In the genomic region with DNA sequence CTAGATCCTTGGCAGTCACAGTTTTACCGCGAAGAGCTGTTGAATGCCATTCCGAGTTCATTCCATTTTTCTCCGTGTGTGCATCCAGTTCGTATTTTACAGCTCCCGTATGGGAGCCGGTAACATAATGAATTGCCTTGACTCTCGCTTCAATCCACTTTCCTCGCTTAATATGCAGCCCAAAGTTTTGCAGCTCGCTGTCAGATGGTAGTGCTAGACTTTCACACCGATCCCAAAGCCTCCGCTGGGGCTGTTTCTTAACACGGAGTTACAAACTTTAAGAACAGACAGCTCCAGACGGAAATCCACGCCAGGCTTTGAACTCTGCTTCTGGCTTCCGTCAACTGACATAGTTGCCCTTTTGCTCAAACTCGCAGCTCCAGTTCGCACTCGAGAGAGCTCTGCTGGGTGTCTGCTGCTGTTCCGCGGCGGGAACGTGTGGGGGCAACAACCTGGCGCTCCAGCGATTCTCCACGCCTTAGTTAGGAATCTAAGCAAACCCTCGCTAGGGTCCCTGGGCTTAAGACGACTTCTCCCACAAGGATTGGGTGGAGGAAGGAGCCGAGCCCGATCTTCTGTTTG, we compare ENCODE assay signal across 8 cellular contexts. TPM values are rescaled to one million over a fixed set of nuclear protein-coding genes. Genes with fewer than 3 reads are reported as not detected.
DNase-seq lines count a peak whose midpoint lies in the region; ATAC-seq and TF ChIP-seq lines count a peak whose summit lies in the region.

No MANE protein-coding gene starts in this region.

- peak overlapping the region; percentile 95 to 99 for H3K27ac Mint-ChIP-seq in activated naive CD4-positive, alpha-beta T cell treated with anti-CD3 and anti-CD28 coated beads, Interleukin-2, amount 50 U/mL, for 72 hours

- TF ChIP-seq CTCF in AG10803 (conservative IDR thresholded peaks at IDR 0.05; ENCODE audit: low read length) = peak; percentile 26

- no peaks in the 10 kb centered on the region for H3K9me3 Mint-ChIP-seq in activated naive CD4-positive, alpha-beta T cell treated with anti-CD3 and anti-CD28 coated beads, Interleukin-2, amount 50 U/mL, for 72 hours

- DNase-seq in AG10803 (ENCODE audit: low read depth) (peak; percentile 97), NCI-H1048 (lab: John Stamatoyannopoulos, UW) (peak; percentile 85), glomerular endothelial cell (ENCODE audit: extremely low read depth, low read depth, low spot score) (peak; percentile 74), nucleus accumbens (lab: John Stamatoyannopoulos, UW) (peak in 55 of 56 donors; percentile 46 to 91 (median 78)), substantia nigra (lab: John Stamatoyannopoulos, UW) (peak in 47 of 49 donors; percentile 36 to 87 (median 74))
- DNase-seq in activated naive CD4-positive, alpha-beta T cell treated with anti-CD3 and anti-CD28 coated beads, Interleukin-2, amount 50 U/mL, for 72 hours (ENCODE audit: low spot score in 2 of 2) = peak; percentile 72 to 76

- H3K27ac ChIP-seq in substantia nigra (ENCODE audit: low read depth, low read length, poor library complexity, severe bottlenecking) = peak overlapping the region; percentile 96

- peaks cover 0 to 22% of the 10 kb centered on the region in 2 donors for H3K36me3 Mint-ChIP-seq in activated naive CD4-positive, alpha-beta T cell treated with anti-CD3 and anti-CD28 coated beads, Interleukin-2, amount 50 U/mL, for 72 hours

- peak overlapping the region; percentile 75 for H3K4me3 ChIP-seq in AG10803 (ENCODE audit: low read length)

- ATAC-seq in GM19324 (IDR thresholded peaks at IDR 0.05; ENCODE audit: low FRiP score, unreplicated experiment) = peak; percentile 25
- ATAC-seq in SK-N-SH treated with all-trans-retinoic acid at 6 μM for 48 hours = peak; percentile 61
- peak; percentile 55 for ATAC-seq in activated naive CD4-positive, alpha-beta T cell treated with anti-CD3 and anti-CD28 coated beads, Interleukin-2, amount 50 U/mL, for 72 hours

TF ChIP-seq in SK-N-SH treated with all-trans-retinoic acid at 6 μM for 48 hours, 23 proteins besides CTCF, POLR2A, EP300 and RAD21:
- TF ChIP-seq ZNF70 (CRISPR knock-in tag; IDR thresholded peaks at IDR 0.05) (no peak), TCF4 (CRISPR knock-in tag; IDR thresholded peaks at IDR 0.05; ENCODE audit: borderline replicate concordance) (peak; percentile 58; the same call in 1 of the 2 replicates), ISL1 (CRISPR knock-in tag; IDR thresholded peaks at IDR 0.05) (no peak), ZNF8 (CRISPR knock-in tag; IDR thresholded peaks at IDR 0.05) (no peak), CREB5 (CRISPR knock-in tag; IDR thresholded peaks at IDR 0.05; ENCODE audit: low read depth) (no peak), ESRRG (CRISPR knock-in tag; IDR thresholded peaks at IDR 0.05) (no peak), SNAI2 (CRISPR knock-in tag; IDR thresholded peaks at IDR 0.05) (no peak), RARB (CRISPR knock-in tag; IDR thresholded peaks at IDR 0.05) (peak; percentile 58; the same call in 1 of the 2 replicates), CSDC2 (CRISPR knock-in tag; IDR thresholded peaks at IDR 0.05) (0 out of 2 replicates have a peak, but pooled peaks have one; percentile 22), GLIS3 (CRISPR knock-in tag; IDR thresholded peaks at IDR 0.05) (no peak), OSR1 (CRISPR knock-in tag; IDR thresholded peaks at IDR 0.05) (no peak), POU6F1 (CRISPR knock-in tag; IDR thresholded peaks at IDR 0.05; ENCODE audit: borderline replicate concordance, low read depth) (no peak), ZNF565 (CRISPR knock-in tag; conservative IDR thresholded peaks at IDR 0.05; ENCODE audit: low read depth) (no peak), ZFP3 (CRISPR knock-in tag; IDR thresholded peaks at IDR 0.05) (0 out of 2 replicates have a peak, but pooled peaks have one; percentile 17)

RNA-seq across cellular contexts. Expression of gene ARID1A, which starts 3.5 kb away (rescaled TPM):
- total RNA-seq in activated naive CD4-positive, alpha-beta T cell treated with anti-CD3 and anti-CD28 coated beads, Interleukin-2, amount 50 U/mL, for 72 hours = 100 to 1,000 TPM; 110 to 116 TPM
- 41.8 and 67.8 TPM in 2 replicates for total RNA-seq in glomerular endothelial cell

Comparison
In these comparisons a context has a peak if more than half of its experiments do, and no peak if none do; other contexts are left out.
1. Peak in every context shown above with its lines: DNase-seq, ATAC-seq, H3K4me3 ChIP-seq and H3K27ac ChIP-seq.